1 cellular context compared by ENCODE assay signal in genomic region chr1:200670215-200671118, GRCh38.
TF ChIP-seq lines count a peak whose summit lies in the region.

No MANE protein-coding gene starts in this region.

TF ChIP-seq in HEK293, 187 proteins besides CTCF, POLR2A, EP300 and RAD21 (continued from another document and continues in another):
- TF ChIP-seq ZNF280C (tag by site-specific recombination; IDR thresholded peaks at IDR 0.05) (no peak), ZNF785 (tag by site-specific recombination; IDR thresholded peaks at IDR 0.05) (no peak), KLF7 (tag by site-specific recombination; IDR thresholded peaks at IDR 0.05; ENCODE audit: borderline replicate concordance) (no peak), ZNF223 (tag by site-specific recombination; IDR thresholded peaks at IDR 0.05) (peak; percentile 95), ZNF112 (tag by site-specific recombination; IDR thresholded peaks at IDR 0.05) (no peak), RBAK (tag by site-specific recombination; IDR thresholded peaks at IDR 0.05) (no peak), ZNF704 (tag by site-specific recombination; IDR thresholded peaks at IDR 0.05) (no peak), ZNF654 (tag by site-specific recombination; IDR thresholded peaks at IDR 0.05; ENCODE audit: low read depth) (no peak), ZBTB7A (tag by site-specific recombination; IDR thresholded peaks at IDR 0.05; ENCODE audit: low read depth) (no peak), HOXD13 (CRISPR knock-in tag; IDR thresholded peaks at IDR 0.05; ENCODE audit: borderline replicate concordance) (no peak), ZNF529 (tag by site-specific recombination; IDR thresholded peaks at IDR 0.05; ENCODE audit: insufficient replicate concordance) (no peak), PRDM10 (tag by site-specific recombination; IDR thresholded peaks at IDR 0.05) (peak; percentile 94), ZNF292 (tag by site-specific recombination; IDR thresholded peaks at IDR 0.05; ENCODE audit: borderline replicate concordance, low read depth) (no peak), ZBTB10 (tag by site-specific recombination; IDR thresholded peaks at IDR 0.05) (peak; percentile 93), ZNF311 (tag by site-specific recombination; IDR thresholded peaks at IDR 0.05; ENCODE audit: borderline replicate concordance) (no peak), HOXA7 (CRISPR knock-in tag; IDR thresholded peaks at IDR 0.05; ENCODE audit: borderline replicate concordance) (no peak), BCL11A (tag by site-specific recombination; IDR thresholded peaks at IDR 0.05; ENCODE audit: low read depth) (peak; percentile 29; the same call in 1 of the 2 replicates), MEIS1 (CRISPR knock-in tag; IDR thresholded peaks at IDR 0.05; ENCODE audit: borderline replicate concordance) (no peak), BCL6B (tag by site-specific recombination; IDR thresholded peaks at IDR 0.05) (no peak), ZNF169 (tag by site-specific recombination; IDR thresholded peaks at IDR 0.05) (no peak), ZNF133 (tag by site-specific recombination; IDR thresholded peaks at IDR 0.05) (no peak), ZNF510 (tag by site-specific recombination; IDR thresholded peaks at IDR 0.05; ENCODE audit: insufficient replicate concordance) (no peak), ZNF132 (tag by site-specific recombination; IDR thresholded peaks at IDR 0.05; ENCODE audit: borderline replicate concordance) (no peak), ZSCAN23 (tag by site-specific recombination; IDR thresholded peaks at IDR 0.05) (peak; percentile 37; the same call in 1 of the 2 replicates), ZNF280D (tag by site-specific recombination; IDR thresholded peaks at IDR 0.05) (no peak), ZNF202 (tag by site-specific recombination; IDR thresholded peaks at IDR 0.05; ENCODE audit: borderline replicate concordance) (no peak), HOXC10 (CRISPR knock-in tag; IDR thresholded peaks at IDR 0.05) (no peak), ZFP3 (tag by site-specific recombination; IDR thresholded peaks at IDR 0.05; ENCODE audit: low read depth) (no peak), ZNF184 (tag by site-specific recombination; IDR thresholded peaks at IDR 0.05) (peak; percentile 11; the same call in 1 of the 2 replicates), ZNF561 (tag by site-specific recombination; IDR thresholded peaks at IDR 0.05; ENCODE audit: borderline replicate concordance) (peak; percentile 39), MYNN (tag by site-specific recombination; IDR thresholded peaks at IDR 0.05; ENCODE audit: borderline replicate concordance) (no peak), ZNF776 (tag by site-specific recombination; IDR thresholded peaks at IDR 0.05; ENCODE audit: borderline replicate concordance) (no peak), OVOL3 (tag by site-specific recombination; IDR thresholded peaks at IDR 0.05) (no peak), ZIC2 (tag by site-specific recombination; IDR thresholded peaks at IDR 0.05) (no peak), ZNF530 (tag by site-specific recombination; IDR thresholded peaks at IDR 0.05; ENCODE audit: low read depth) (no peak), ZNF501 (tag by site-specific recombination; IDR thresholded peaks at IDR 0.05) (peak; percentile 51; the same call in 1 of the 2 replicates), ZNF274 (IDR thresholded peaks at IDR 0.05; ENCODE audit: low read length) (no peak), ZNF274 (tag by site-specific recombination; IDR thresholded peaks at IDR 0.05; ENCODE audit: borderline replicate concordance) (no peak), ZBTB49 (tag by site-specific recombination; IDR thresholded peaks at IDR 0.05; ENCODE audit: low read depth) (no peak), ZNF645 (tag by site-specific recombination; IDR thresholded peaks at IDR 0.05) (no peak), ZNF701 (tag by site-specific recombination; IDR thresholded peaks at IDR 0.05) (no peak), ZEB2 (tag by site-specific recombination; IDR thresholded peaks at IDR 0.05) (peak; percentile 50; the same call in 1 of the 2 replicates), ZNF37A (tag by site-specific recombination; IDR thresholded peaks at IDR 0.05) (no peak), ZNF157 (tag by site-specific recombination; IDR thresholded peaks at IDR 0.05) (no peak), ZNF596 (tag by site-specific recombination; IDR thresholded peaks at IDR 0.05) (no peak), ZNF146 (tag by site-specific recombination; IDR thresholded peaks at IDR 0.05) (no peak), ZNF621 (tag by site-specific recombination; IDR thresholded peaks at IDR 0.05) (no peak)
